Comparison of ENCODE assay signal across 15 cellular contexts in genomic region chr9:88775559-88775958, GRCh38.
DNase-seq lines count a peak whose midpoint lies in the region; ATAC-seq, FAIRE-seq and TF ChIP-seq lines count a peak whose summit lies in the region.
"Had no signal": no experiment of that assay in that cellular context is flagged by ENCODE, and none has a peak within 500 bp of the region (broad histone marks: within the 10 kb centered on the region; RNA-seq: fewer than 3 reads in every experiment).

No MANE protein-coding gene starts in this region.

- TF ChIP-seq CTCF in HepG2 (CRISPR knock-in tag; IDR thresholded peaks at IDR 0.05) (no peak), right lobe of liver (IDR thresholded peaks at IDR 0.05) (no peak), brain (conservative IDR thresholded peaks at IDR 0.05) (no peak)

- H3K9me3 Mint-ChIP-seq in brain, result no peaks in the 10 kb centered on the region
- H3K9me3 Mint-ChIP-seq: activated naive CD4-positive, alpha-beta T cell treated with anti-CD3 and anti-CD28 coated beads for 36 hours had no signal

- DNase-seq in HepG2 (ENCODE audit: low spot score), result no peak
- DNase-seq in right lobe of liver, result no peak
- no peak for DNase-seq in mesenchymal stem cell
- DNase-seq in NK-92 treated with Interleukin-12 subunit alpha and Interleukin-12 subunit beta, amount 100 ng/mL, for 24 hours (lab: John Stamatoyannopoulos, UW), result no peak
- DNase-seq in ACHN, result no peak
- no peak for DNase-seq in GM19238 (ENCODE audit: insufficient read length, low spot score)
- DNase-seq: activated CD4-positive, CD25-positive, alpha-beta regulatory T cell; activated naive CD4-positive, alpha-beta T cell treated with anti-CD3 and anti-CD28 coated beads for 36 hours; caudate nucleus; DMS79; lower lobe of right lung; SW 1271 had no signal

- peak overlapping the region; percentile 95 for H4K8ac ChIP-seq in mesenchymal stem cell (ENCODE audit: low read length)

- H3K4me3 ChIP-seq in HepG2 (replicated peaks in 1 of 3; ENCODE audit: insufficient read depth in 1 of 3, low read depth in 2 of 3, low read length in 3 of 3) (no peak overlapping the region), right lobe of liver (no peak overlapping the region), mesenchymal stem cell (ENCODE audit: insufficient read depth in 1 of 2, low read depth in 1 of 2, low read length in 2 of 2) (no peak overlapping the region)
- H3K4me3 ChIP-seq: lower lobe of right lung had no signal

- intact Hi-C loops in HepG2 (cut with micrococcal nuclease; ENCODE audit: unreplicated experiment) (no loop called here), right lobe of liver (cut with DNase I) (no loop called here)

- no peaks in the 10 kb centered on the region for H3K27me3 Mint-ChIP-seq in brain

- H4K20me1 ChIP-seq in HepG2 (ENCODE audit: insufficient read depth, low read length), result no peaks in the 10 kb centered on the region

- H3K14ac ChIP-seq in mesenchymal stem cell (ENCODE audit: low read length in 2 of 2), result peak overlapping the region in 1 of 2 experiments; percentile 1

- H3K18ac ChIP-seq in mesenchymal stem cell (ENCODE audit: low read depth in 1 of 2, low read length in 2 of 2), result peak overlapping the region; percentile 67 to 100

- TF ChIP-seq EP300 in HepG2 (IDR thresholded peaks at IDR 0.05; ENCODE audit: low read depth in 2 of 2, low read length in 2 of 2) (no peak), HepG2 (CRISPR knock-in tag; IDR thresholded peaks at IDR 0.05; ENCODE audit: borderline replicate concordance) (no peak)

- no TSS peak for BruUV-seq in HepG2 (replicated peaks; lab: Mats Ljungman, UMichigan)

- TF ChIP-seq POLR2A in HepG2 (IDR thresholded peaks at IDR 0.05; ENCODE audit: insufficient read depth in 1 of 2, low read depth in 2 of 2, low read length in 2 of 2), result no peak
- TF ChIP-seq POLR2A in right lobe of liver (IDR thresholded peaks at IDR 0.05), result no peak

- H2AFZ ChIP-seq in HepG2 (ENCODE audit: low read length) (no peak overlapping the region), mesenchymal stem cell (ENCODE audit: low read depth, low read length) (no peak overlapping the region)

- H3K79me1 ChIP-seq in mesenchymal stem cell (replicated peaks; ENCODE audit: low read length, poor library complexity, severe bottlenecking), result no peaks in the 10 kb centered on the region

- no peaks in the 10 kb centered on the region for H3K36me3 Mint-ChIP-seq in brain

- peak overlapping the region; percentile 99 for H4K91ac ChIP-seq in mesenchymal stem cell (ENCODE audit: low read length)

- in situ Hi-C loops in HepG2 (cut with HindIII; ENCODE audit: extremely low pct_ligation_motif_present, low pct_unique_long_range_greater_than_20kb), result no loop called here
- in situ Hi-C loops in ACHN (cut with HindIII; ENCODE audit: low pct_ligation_motif_present, low pct_unique_long_range_greater_than_20kb, low sequenced_read_pairs), result no loop called here

- H3K36me3 ChIP-seq in HepG2 (replicated peaks in 1 of 2; ENCODE audit: control insufficient read depth in 1 of 2, insufficient read depth in 2 of 2, low read length in 2 of 2) (no peaks in the 10 kb centered on the region), right lobe of liver (no peaks in the 10 kb centered on the region), mesenchymal stem cell (ENCODE audit: control insufficient read depth in 1 of 2, insufficient read depth in 2 of 2, low read depth in 1 of 2, low read length in 2 of 2) (no peaks in the 10 kb centered on the region)
- H3K36me3 ChIP-seq: lower lobe of right lung had no signal

- POLR2A ChIA-PET in HepG2 (lab: Yijun Ruan, JAX), result no interaction called here

- H2BK5ac ChIP-seq in mesenchymal stem cell (ENCODE audit: low read depth, low read length, poor library complexity, severe bottlenecking), result no peak overlapping the region

- H3K4ac ChIP-seq in mesenchymal stem cell (ENCODE audit: low read depth in 1 of 2, low read length in 2 of 2), result peak overlapping the region; percentile 97 to 98

- no peak overlapping the region for H3K4me2 ChIP-seq in HepG2 (ENCODE audit: low read depth, low read length)
- H3K4me2 ChIP-seq in mesenchymal stem cell (ENCODE audit: low read length, poor library complexity, severe bottlenecking), result no peak overlapping the region

- H3K27ac ChIP-seq in HepG2 (ENCODE audit: extremely low read length, insufficient read depth, low read length), result no peak overlapping the region
- no peak overlapping the region for H3K27ac ChIP-seq in right lobe of liver
- H3K27ac ChIP-seq in mesenchymal stem cell (ENCODE audit: low read length, poor library complexity, severe bottlenecking), result peak overlapping the region; percentile 89
- H3K27ac ChIP-seq: lower lobe of right lung had no signal

- no peak for TF ChIP-seq RAD21 in HepG2 (CRISPR knock-in tag; IDR thresholded peaks at IDR 0.05)

- CTCF ChIA-PET in HepG2 (lab: Yijun Ruan, JAX; ENCODE audit: low intra/inter-chr PET ratio, low total read pairs), result no interaction called here

- H3K9ac ChIP-seq in HepG2 (ENCODE audit: insufficient read depth, low read depth, low read length) (no peak overlapping the region), mesenchymal stem cell (ENCODE audit: low read length) (peak overlapping the region; percentile 59)

- ATAC-seq in HepG2 (no peak), right lobe of liver (no peak), HG02588 (IDR thresholded peaks at IDR 0.05; ENCODE audit: unreplicated experiment) (no peak)
- ATAC-seq: esophagus mucosa had no signal

- H3K27me3 ChIP-seq in HepG2 (ENCODE audit: control insufficient read depth in 1 of 2, insufficient read depth in 2 of 2, low read length in 2 of 2) (peaks cover 2 to 5% of the 10 kb centered on the region in 2 experiments; a peak in 2 of 5 replicates), right lobe of liver (no peaks in the 10 kb centered on the region), mesenchymal stem cell (ENCODE audit: control insufficient read depth in 1 of 2, insufficient read depth in 1 of 2, low read length in 2 of 2) (no peaks in the 10 kb centered on the region)

- no peak overlapping the region for H3K23ac ChIP-seq in mesenchymal stem cell (ENCODE audit: low read length in 2 of 2)

- no peak for FAIRE-seq in HepG2 (lab: Jason Lieb, UNC)

- H3K4me1 ChIP-seq in HepG2 (ENCODE audit: insufficient read depth, low read length), result 0 out of 2 replicates have a peak, but pooled peaks cover 8% of the 10 kb centered on the region
- H3K4me1 ChIP-seq in right lobe of liver, result no peaks in the 10 kb centered on the region
- peaks cover 21% of the 10 kb centered on the region for H3K4me1 ChIP-seq in mesenchymal stem cell (ENCODE audit: control insufficient read depth, insufficient read depth, low read depth, low read length)

- H3K9me3 ChIP-seq in HepG2 (ENCODE audit: low read length) (no peaks in the 10 kb centered on the region), right lobe of liver (no peaks in the 10 kb centered on the region), mesenchymal stem cell (ENCODE audit: control insufficient read depth, low read length) (no peaks in the 10 kb centered on the region)
- H3K9me3 ChIP-seq: lower lobe of right lung had no signal

- peak overlapping the region; percentile 93 for H2BK120ac ChIP-seq in mesenchymal stem cell (ENCODE audit: low read depth, low read length)

- H3K4me3 Mint-ChIP-seq in brain, result no peak overlapping the region
- H3K4me3 Mint-ChIP-seq: activated naive CD4-positive, alpha-beta T cell treated with anti-CD3 and anti-CD28 coated beads for 36 hours had no signal

- peak overlapping the region; percentile 99 for H2BK12ac ChIP-seq in mesenchymal stem cell (ENCODE audit: low read length in 2 of 2)

- peak overlapping the region; percentile 79 for H2AK5ac ChIP-seq in mesenchymal stem cell (ENCODE audit: low read length, severe bottlenecking)

- peak overlapping the region; percentile 66 for H2BK15ac ChIP-seq in mesenchymal stem cell (ENCODE audit: low read depth, poor library complexity, severe bottlenecking)

- peak overlapping the region in 3 of 5 experiments; percentile 15 to 46 (median 40) for H3K27ac Mint-ChIP-seq in brain
- H3K27ac Mint-ChIP-seq: activated naive CD4-positive, alpha-beta T cell treated with anti-CD3 and anti-CD28 coated beads for 36 hours had no signal

- peaks cover 39% of the 10 kb centered on the region for H3K4me1 Mint-ChIP-seq in brain

- 45% methylated on average over 6 of the region's 6 CpGs for WGBS in HepG2 (ENCODE audit: low lambda C conversion rate)
- 55% methylated on average over 4 of the region's 6 CpGs for WGBS in right lobe of liver (ENCODE audit: insufficient coverage, low coverage, low lambda C conversion rate, missing lambda C conversion rate)
- 68% methylated on average over 4 of the region's 6 CpGs for WGBS in mesenchymal stem cell

- no peaks in the 10 kb centered on the region for H3K79me2 ChIP-seq in HepG2 (ENCODE audit: insufficient read depth, low read length)

TF ChIP-seq in HepG2, 621 proteins besides CTCF, POLR2A, EP300 and RAD21 (continues in another document):
- TF ChIP-seq ZNF263 (CRISPR knock-in tag; IDR thresholded peaks at IDR 0.05), result no peak
- TF ChIP-seq, protein P1, sequence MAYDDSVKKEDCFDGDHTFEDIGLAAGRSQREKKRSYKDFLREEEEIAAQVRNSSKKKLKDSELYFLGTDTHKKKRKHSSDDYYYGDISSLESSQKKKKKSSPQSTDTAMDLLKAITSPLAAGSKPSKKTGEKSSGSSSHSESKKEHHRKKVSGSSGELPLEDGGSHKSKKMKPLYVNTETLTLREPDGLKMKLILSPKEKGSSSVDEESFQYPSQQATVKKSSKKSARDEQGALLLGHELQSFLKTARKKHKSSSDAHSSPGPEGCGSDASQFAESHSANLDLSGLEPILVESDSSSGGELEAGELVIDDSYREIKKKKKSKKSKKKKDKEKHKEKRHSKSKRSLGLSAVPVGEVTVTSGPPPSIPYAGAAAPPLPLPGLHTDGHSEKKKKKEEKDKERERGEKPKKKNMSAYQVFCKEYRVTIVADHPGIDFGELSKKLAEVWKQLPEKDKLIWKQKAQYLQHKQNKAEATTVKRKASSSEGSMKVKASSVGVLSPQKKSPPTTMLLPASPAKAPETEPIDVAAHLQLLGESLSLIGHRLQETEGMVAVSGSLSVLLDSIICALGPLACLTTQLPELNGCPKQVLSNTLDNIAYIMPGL (CRISPR knock-in tag; IDR thresholded peaks at IDR 0.05; ENCODE audit: borderline replicate concordance in 1 of 2, low read depth in 1 of 2), result no peak
